ENCODE assay signal across 10 cellular contexts in the genomic region with DNA sequence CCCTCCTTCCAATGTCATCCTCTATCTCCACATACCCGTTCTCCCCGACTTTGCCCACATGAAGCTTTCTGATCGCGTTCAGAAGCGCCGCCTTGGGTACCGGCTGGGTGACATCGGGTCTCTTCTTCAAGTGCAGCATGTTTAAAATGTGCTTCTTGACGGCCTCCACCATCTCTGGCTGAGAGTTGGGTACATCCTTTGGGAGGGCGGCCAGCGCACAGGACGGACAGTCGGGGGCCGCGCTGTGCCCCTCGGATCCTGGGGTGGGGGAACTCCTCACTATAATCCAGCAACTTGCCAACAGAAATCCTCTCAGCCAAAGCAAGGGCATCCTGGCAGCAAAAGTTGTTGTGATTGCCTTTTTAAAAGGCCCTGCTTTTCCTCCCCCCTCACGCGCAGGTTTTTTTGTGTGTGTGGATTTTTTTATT. TPM values are rescaled to one million over a fixed set of nuclear protein-coding genes. Genes with fewer than 3 reads are reported as not detected.
DNase-seq lines count a peak whose midpoint lies in the region; ATAC-seq and TF ChIP-seq lines count a peak whose summit lies in the region.
"Had no signal": no experiment of that assay in that cellular context is flagged by ENCODE, and none has a peak within 500 bp of the region (broad histone marks: within the 10 kb centered on the region; RNA-seq: fewer than 3 reads in every experiment).

No MANE protein-coding gene starts in this region.

- no peaks in the 10 kb centered on the region for H3K9me3 Mint-ChIP-seq in activated naive CD8-positive, alpha-beta T cell treated with anti-CD3 and anti-CD28 coated beads, Interleukin-2, amount 10 ng/mL, durations not matched to agents 7 days and 5 days
- H3K9me3 Mint-ChIP-seq in activated naive CD8-positive, alpha-beta T cell treated with anti-CD3 and anti-CD28 coated beads for 36 hours, result no peaks in the 10 kb centered on the region

- peaks cover 4% of the 10 kb centered on the region for H3K4me1 Mint-ChIP-seq in activated naive CD8-positive, alpha-beta T cell treated with anti-CD3 and anti-CD28 coated beads, Interleukin-2, amount 10 ng/mL, durations not matched to agents 7 days and 5 days
- peaks cover 13% of the 10 kb centered on the region for H3K4me1 Mint-ChIP-seq in activated naive CD8-positive, alpha-beta T cell treated with anti-CD3 and anti-CD28 coated beads for 36 hours

- no peaks in the 10 kb centered on the region for H3K36me3 Mint-ChIP-seq in activated naive CD8-positive, alpha-beta T cell treated with anti-CD3 and anti-CD28 coated beads, Interleukin-2, amount 10 ng/mL, durations not matched to agents 7 days and 5 days
- no peaks in the 10 kb centered on the region for H3K36me3 Mint-ChIP-seq in activated naive CD8-positive, alpha-beta T cell treated with anti-CD3 and anti-CD28 coated beads for 36 hours

- H3K36me3 ChIP-seq in endocrine pancreas (ENCODE audit: control insufficient read depth, insufficient read depth, low read length) (peaks cover 7% of the 10 kb centered on the region), mucosa of rectum (ENCODE audit: control insufficient read depth in 2 of 2, insufficient read depth in 2 of 2, low read length in 2 of 2) (no peaks in the 10 kb centered on the region), tibial artery (no peaks in the 10 kb centered on the region)

- H3K9me3 ChIP-seq in endocrine pancreas (ENCODE audit: control insufficient read depth, low read length) (no peaks in the 10 kb centered on the region), mucosa of rectum (ENCODE audit: control insufficient read depth in 2 of 2, low read length in 2 of 2) (no peaks in the 10 kb centered on the region), tibial artery (no peaks in the 10 kb centered on the region)

- H3K9ac ChIP-seq in endocrine pancreas (ENCODE audit: control insufficient read depth, insufficient read depth, low read length), result peak overlapping the region; percentile 55
- no peak overlapping the region for H3K9ac ChIP-seq in mucosa of rectum (ENCODE audit: low read depth in 1 of 2, low read length in 2 of 2)

- no peak for TF ChIP-seq CTCF in tibial artery (IDR thresholded peaks at IDR 0.05)

- H3K4me1 ChIP-seq in endocrine pancreas (ENCODE audit: control insufficient read depth, insufficient read depth, low read length), result peaks cover 4% of the 10 kb centered on the region
- H3K4me1 ChIP-seq in mucosa of rectum (ENCODE audit: control insufficient read depth in 2 of 2, insufficient read depth in 2 of 2, low read length in 2 of 2), result peaks cover 0 to 6% of the 10 kb centered on the region in 2 donors
- H3K4me1 ChIP-seq in tibial artery, result peaks cover 0 to 50% (median 27%) of the 10 kb centered on the region in 4 donors

- H3K27ac Mint-ChIP-seq in activated naive CD8-positive, alpha-beta T cell treated with anti-CD3 and anti-CD28 coated beads, Interleukin-2, amount 10 ng/mL, durations not matched to agents 7 days and 5 days, result no peak overlapping the region
- H3K27ac Mint-ChIP-seq in activated naive CD8-positive, alpha-beta T cell treated with anti-CD3 and anti-CD28 coated beads for 36 hours, result no peak overlapping the region

- peak overlapping the region; percentile 52 for H3K4me3 ChIP-seq in endocrine pancreas (ENCODE audit: control insufficient read depth, insufficient read depth, low read length)
- peak overlapping the region; percentile 25 to 34 for H3K4me3 ChIP-seq in mucosa of rectum (ENCODE audit: low read length in 2 of 2)
- peak overlapping the region; percentile 70 to 72 for H3K4me3 ChIP-seq in tibial artery

- intact Hi-C loops in tibial artery (cut with DNase I; ENCODE audit: low total_unique reads), result no loop called here

- no peak for ATAC-seq in activated naive CD8-positive, alpha-beta T cell treated with anti-CD3 and anti-CD28 coated beads, Interleukin-2, amount 10 ng/mL, durations not matched to agents 7 days and 5 days (ENCODE audit: low read depth)
- ATAC-seq in GM18861 (IDR thresholded peaks at IDR 0.05; ENCODE audit: unreplicated experiment), result no peak

- DNase-seq in activated naive CD8-positive, alpha-beta T cell treated with anti-CD3 and anti-CD28 coated beads, Interleukin-2, amount 10 ng/mL, durations not matched to agents 7 days and 5 days, result no peak
- no peak for DNase-seq in activated naive CD8-positive, alpha-beta T cell treated with anti-CD3 and anti-CD28 coated beads for 36 hours
- DNase-seq in tibial artery, result no peak
- DNase-seq in stimulated activated CD4-positive, alpha-beta T cell treated with anti-CD3 and anti-CD28 coated beads, Interleukin-4, amount 100 ng/mL, for 24 hours, result no peak
- no peak for DNase-seq in NCI-H2227 (lab: John Stamatoyannopoulos, UW; ENCODE audit: unreplicated experiment)
- DNase-seq: OCI-M1 had no signal

- peak overlapping the region; percentile 22 for H3K4me3 Mint-ChIP-seq in activated naive CD8-positive, alpha-beta T cell treated with anti-CD3 and anti-CD28 coated beads, Interleukin-2, amount 10 ng/mL, durations not matched to agents 7 days and 5 days
- no peak overlapping the region for H3K4me3 Mint-ChIP-seq in activated naive CD8-positive, alpha-beta T cell treated with anti-CD3 and anti-CD28 coated beads for 36 hours

- no peak overlapping the region for H3K27ac ChIP-seq in mucosa of rectum (ENCODE audit: low read depth in 2 of 2, low read length in 2 of 2)
- H3K27ac ChIP-seq in tibial artery, result peak overlapping the region; percentile 95 to 97
- H3K27ac ChIP-seq: C4-2B had no signal

- peaks cover 61% of the 10 kb centered on the region for H3K27me3 Mint-ChIP-seq in activated naive CD8-positive, alpha-beta T cell treated with anti-CD3 and anti-CD28 coated beads, Interleukin-2, amount 10 ng/mL, durations not matched to agents 7 days and 5 days
- H3K27me3 Mint-ChIP-seq in activated naive CD8-positive, alpha-beta T cell treated with anti-CD3 and anti-CD28 coated beads for 36 hours, result peaks cover 85% of the 10 kb centered on the region

- H3K27me3 ChIP-seq in endocrine pancreas (ENCODE audit: control insufficient read depth, insufficient read depth, low read length) (no peaks in the 10 kb centered on the region), mucosa of rectum (ENCODE audit: control insufficient read depth in 2 of 2, insufficient read depth in 2 of 2, low read length in 2 of 2) (peaks cover 0 to 12% of the 10 kb centered on the region in 2 donors), tibial artery (no peaks in the 10 kb centered on the region)

- POLR2A ChIA-PET in activated naive CD8-positive, alpha-beta T cell treated with anti-CD3 and anti-CD28 coated beads, Interleukin-2, amount 10 ng/mL, durations not matched to agents 7 days and 5 days (lab: Charles Lee), result no interaction called here

RNA-seq across cellular contexts. Expression of a gene that starts 2.8 kb away (rescaled TPM):
- not detected for total RNA-seq in activated naive CD8-positive, alpha-beta T cell treated with anti-CD3 and anti-CD28 coated beads, Interleukin-2, amount 10 ng/mL, durations not matched to agents 7 days and 5 days
- not detected for total RNA-seq in activated naive CD8-positive, alpha-beta T cell treated with anti-CD3 and anti-CD28 coated beads for 36 hours

Comparison
In these comparisons a context has a peak if more than half of its experiments do, and no peak if none do; other contexts are left out.
1. H3K27ac ChIP-seq: peak in tibial artery (2 of 2); none in mucosa of rectum (0 of 2).
2. Peak in every context shown above with its lines, with median percentiles within 50 percentile points of each other: H3K4me3 ChIP-seq.